In genomic region chr21:36883532-36884486, GRCh38 we compare ENCODE assay signal across 31 cellular contexts.
DNase-seq lines count a peak whose midpoint lies in the region; ATAC-seq, FAIRE-seq and TF ChIP-seq lines count a peak whose summit lies in the region.
"Had no signal": no experiment of that assay in that cellular context is flagged by ENCODE, and none has a peak within 500 bp of the region (broad histone marks: within the 10 kb centered on the region; RNA-seq: fewer than 3 reads in every experiment).

No MANE protein-coding gene starts in this region.

- H3K27ac ChIP-seq in HEK293 (ENCODE audit: extremely low read depth, low read depth, low read length) (peak overlapping the region; percentile 53; the same call in 1 of the 2 replicates), left lung (no peak overlapping the region)
- H3K27ac ChIP-seq: heart left ventricle, parathyroid adenoma, Peyer's patch, upper lobe of left lung had no signal

- ATAC-seq in left lung (no peak), GM21786 (IDR thresholded peaks at IDR 0.05; ENCODE audit: unreplicated experiment) (no peak)
- ATAC-seq: GM23338, mucosa of descending colon had no signal

- DNase-seq in RCC 7860 (ENCODE audit: low spot score) (peak; percentile 64), choroid plexus epithelial cell (ENCODE audit: low read depth) (peak; percentile 18), urothelium cell line (ENCODE audit: low spot score) (peak; percentile 23), SW 1271 (lab: John Stamatoyannopoulos, UW) (no peak), left lung (no peak)
- DNase-seq: activated CD4-positive, alpha-beta T cell treated with anti-CD3 and anti-CD28 coated beads for 1 hour; activated CD8-positive, alpha-beta memory T cell treated with anti-CD3 and anti-CD28 coated beads for 24 hours; activated effector memory CD4-positive, alpha-beta T cell treated with anti-CD3 and anti-CD28 coated beads, Interleukin-2, amount 50 U/mL, for 16 hours; activated naive CD8-positive, alpha-beta T cell treated with anti-CD3 and anti-CD28 coated beads, Interleukin-2, amount 10 ng/mL, durations not matched to agents 7 days and 5 days; CD4-positive, CD25-positive, alpha-beta regulatory T cell; effector CD8-positive, alpha-beta T cell; EL; erythroblast; foreskin fibroblast; heart left ventricle; KBM-7; mucosa of descending colon; NCI-H1417; NCI-H2029 treated with DMSO at 0.1 percent for 48 hours; NCI-H526 treated with DMSO at 0.1 percent for 48 hours; nephron progenitor cell; Peyer's patch; stimulated activated CD4-positive, alpha-beta T cell treated with anti-CD3 and anti-CD28 coated beads, Interleukin-12 subunit alpha, Interleukin-12 subunit beta, amount 100 ng/mL, for 4 hours; stimulated activated CD4-positive, alpha-beta T cell treated with anti-CD3 and anti-CD28 coated beads, Interleukin-4, amount 100 ng/mL, for 1 hour; upper lobe of left lung had no signal

- no peak overlapping the region for H3K4me3 ChIP-seq in HEK293 (ENCODE audit: low read depth, low read length)
- no peak overlapping the region for H3K4me3 ChIP-seq in choroid plexus epithelial cell (ENCODE audit: low read depth, low read length)
- no peak overlapping the region for H3K4me3 ChIP-seq in left lung
- H3K4me3 ChIP-seq: GM23338, heart left ventricle, lung, mucosa of descending colon, Peyer's patch, upper lobe of left lung had no signal

- intact Hi-C loops in left lung (cut with DNase I) = no loop called here

- POLR2A ChIA-PET in HEK293 (lab: Yijun Ruan, JAX) = interaction anchor here (0.6 kb wide), 1 partner anchor 76 kb away, joined by 3 read pairs; no protein-coding TSS in a partner anchor

- H3K9me3 ChIP-seq in HEK293 (ENCODE audit: control insufficient read depth, insufficient read depth, low read depth, low read length) = no peaks in the 10 kb centered on the region
- peaks cover 0 to 10% of the 10 kb centered on the region in 2 donors for H3K9me3 ChIP-seq in left lung

- peaks cover 15% of the 10 kb centered on the region for H3K4me1 ChIP-seq in HEK293 (ENCODE audit: control insufficient read depth, insufficient read depth, low read length)
- H3K4me1 ChIP-seq in left lung = no peaks in the 10 kb centered on the region
- H3K4me1 ChIP-seq: parathyroid adenoma, Peyer's patch, upper lobe of left lung had no signal

- CTCF ChIA-PET in HEK293 (lab: Yijun Ruan, JAX) = interaction anchor here (0.6 to 0.7 kb wide), 2 partner anchors 191 to 273 kb away, joined by 3 read pairs; no protein-coding TSS in a partner anchor

- FAIRE-seq in RCC 7860 (lab: Jason Lieb, UNC) (peak; percentile 47), urothelium cell line (lab: Jason Lieb, UNC) (no peak)
- FAIRE-seq: GM12891 had no signal

- no peak for TF ChIP-seq CTCF in HEK293 (tag by site-specific recombination; IDR thresholded peaks at IDR 0.05)
- no peak for TF ChIP-seq CTCF in choroid plexus epithelial cell (conservative IDR thresholded peaks at IDR 0.05; ENCODE audit: low read depth, low read length)
- TF ChIP-seq CTCF in left lung (IDR thresholded peaks at IDR 0.05) = no peak

- peaks cover 0 to 3% of the 10 kb centered on the region in 2 experiments; a peak in 1 of 3 replicates for H3K36me3 ChIP-seq in HEK293 (ENCODE audit: control insufficient read depth in 2 of 2, insufficient read depth in 1 of 2, low read length in 2 of 2)
- no peaks in the 10 kb centered on the region for H3K36me3 ChIP-seq in left lung
- H3K36me3 ChIP-seq: heart left ventricle, Peyer's patch had no signal

- H3K27me3 ChIP-seq in left lung = no peaks in the 10 kb centered on the region
- H3K27me3 ChIP-seq: heart left ventricle, Peyer's patch, upper lobe of left lung had no signal

TF ChIP-seq in HEK293, 187 proteins besides CTCF, POLR2A, EP300 and RAD21:
- TF ChIP-seq GLIS2 (tag by site-specific recombination; IDR thresholded peaks at IDR 0.05) (peak; percentile 55), ZNF404 (tag by site-specific recombination; IDR thresholded peaks at IDR 0.05) (no peak), SETDB1 (IDR thresholded peaks at IDR 0.05; ENCODE audit: insufficient read length, low read length) (peak; percentile 88), ZNF610 (tag by site-specific recombination; IDR thresholded peaks at IDR 0.05; ENCODE audit: borderline replicate concordance) (no peak)

Comparison
In these comparisons a context has a peak if more than half of its experiments do, and no peak if none do; other contexts are left out.
1. DNase-seq: peak in RCC 7860 (single experiment), choroid plexus epithelial cell (single experiment) and urothelium cell line (single experiment); none in SW 1271 (0 of 2) and left lung (0 of 2).